Comparison of ENCODE assay signal across 1 cellular context in genomic region chr19:12155324-12155723, GRCh38.
TF ChIP-seq lines count a peak whose summit lies in the region.

No MANE protein-coding gene starts in this region.

TF ChIP-seq in HepG2, 621 proteins besides CTCF, POLR2A, EP300 and RAD21:
- TF ChIP-seq PHF8 (CRISPR knock-in tag; IDR thresholded peaks at IDR 0.05) (no peak), TEF (CRISPR knock-in tag; IDR thresholded peaks at IDR 0.05) (no peak), BHLHE40 (IDR thresholded peaks at IDR 0.05; ENCODE audit: low read length) (no peak), ZNF720 (CRISPR knock-in tag; IDR thresholded peaks at IDR 0.05) (no peak), FOSL2 (CRISPR knock-in tag; IDR thresholded peaks at IDR 0.05) (no peak), ZBTB37 (CRISPR knock-in tag; IDR thresholded peaks at IDR 0.05) (no peak), RCOR2 (CRISPR knock-in tag; IDR thresholded peaks at IDR 0.05) (no peak), ZNF496 (CRISPR knock-in tag; IDR thresholded peaks at IDR 0.05; ENCODE audit: insufficient replicate concordance) (no peak), KLF11 (CRISPR knock-in tag; IDR thresholded peaks at IDR 0.05) (no peak), HES4 (CRISPR knock-in tag; IDR thresholded peaks at IDR 0.05; ENCODE audit: borderline replicate concordance) (no peak), ARHGAP35 (CRISPR knock-in tag; IDR thresholded peaks at IDR 0.05; ENCODE audit: borderline replicate concordance) (no peak), ZNF350 (CRISPR knock-in tag; IDR thresholded peaks at IDR 0.05; ENCODE audit: borderline replicate concordance, low read depth) (no peak), ZNF770 (CRISPR knock-in tag; IDR thresholded peaks at IDR 0.05) (no peak), TIGD3 (CRISPR knock-in tag; IDR thresholded peaks at IDR 0.05; ENCODE audit: borderline replicate concordance) (no peak)
- TF ChIP-seq, protein P1, sequence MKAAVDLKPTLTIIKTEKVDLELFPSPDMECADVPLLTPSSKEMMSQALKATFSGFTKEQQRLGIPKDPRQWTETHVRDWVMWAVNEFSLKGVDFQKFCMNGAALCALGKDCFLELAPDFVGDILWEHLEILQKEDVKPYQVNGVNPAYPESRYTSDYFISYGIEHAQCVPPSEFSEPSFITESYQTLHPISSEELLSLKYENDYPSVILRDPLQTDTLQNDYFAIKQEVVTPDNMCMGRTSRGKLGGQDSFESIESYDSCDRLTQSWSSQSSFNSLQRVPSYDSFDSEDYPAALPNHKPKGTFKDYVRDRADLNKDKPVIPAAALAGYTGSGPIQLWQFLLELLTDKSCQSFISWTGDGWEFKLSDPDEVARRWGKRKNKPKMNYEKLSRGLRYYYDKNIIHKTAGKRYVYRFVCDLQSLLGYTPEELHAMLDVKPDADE (CRISPR knock-in tag; IDR thresholded peaks at IDR 0.05), result no peak
- TF ChIP-seq, protein P2, sequence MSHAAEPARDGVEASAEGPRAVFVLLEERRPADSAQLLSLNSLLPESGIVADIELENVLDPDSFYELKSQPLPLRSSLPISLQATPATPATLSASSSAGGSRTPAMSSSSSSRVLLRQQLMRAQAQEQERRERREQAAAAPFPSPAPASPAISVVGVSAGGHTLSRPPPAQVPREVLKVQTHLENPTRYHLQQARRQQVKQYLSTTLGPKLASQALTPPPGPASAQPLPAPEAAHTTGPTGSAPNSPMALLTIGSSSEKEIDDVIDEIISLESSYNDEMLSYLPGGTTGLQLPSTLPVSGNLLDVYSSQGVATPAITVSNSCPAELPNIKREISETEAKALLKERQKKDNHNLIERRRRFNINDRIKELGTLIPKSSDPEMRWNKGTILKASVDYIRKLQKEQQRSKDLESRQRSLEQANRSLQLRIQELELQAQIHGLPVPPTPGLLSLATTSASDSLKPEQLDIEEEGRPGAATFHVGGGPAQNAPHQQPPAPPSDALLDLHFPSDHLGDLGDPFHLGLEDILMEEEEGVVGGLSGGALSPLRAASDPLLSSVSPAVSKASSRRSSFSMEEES (CRISPR knock-in tag; IDR thresholded peaks at IDR 0.05), result no peak
